Comparison of ENCODE assay signal across 22 cellular contexts in genomic region chr10:49015700-49016099, GRCh38.
DNase-seq lines count a peak whose midpoint lies in the region; ATAC-seq and TF ChIP-seq lines count a peak whose summit lies in the region.
"Had no signal": no experiment of that assay in that cellular context is flagged by ENCODE, and none has a peak within 500 bp of the region (broad histone marks: within the 10 kb centered on the region; RNA-seq: fewer than 3 reads in every experiment).

No MANE protein-coding gene starts in this region.

- H3K9ac ChIP-seq in IMR-90 (ENCODE audit: low read depth, low read length) (no peak overlapping the region), neuronal stem cell (ENCODE audit: low read depth, low read length, poor library complexity) (no peak overlapping the region)
- H3K9ac ChIP-seq: BLaER1 treated with 17β-estradiol and CSF1 and Interleukin-3, amounts not matched to agents 10 nM and 100 nM; GM23248 had no signal

- DNase-seq in IMR-90: no peak
- DNase-seq in ecto neural progenitor cell (ENCODE audit: low spot score): peak; percentile 18
- no peak for DNase-seq in neuronal stem cell (ENCODE audit: low spot score)
- peak; percentile 15 for DNase-seq in ureter (ENCODE audit: low spot score)
- DNase-seq in HEK293T (ENCODE audit: extremely low spot score): no peak
- no peak for DNase-seq in NK-92 treated with Interleukin-12 subunit alpha and Interleukin-12 subunit beta, amount 100 ng/mL, for 24 hours (lab: John Stamatoyannopoulos, UW)
- DNase-seq: 8988T; ACHN; AML-193; BE2C; Calu3; CD4-positive, alpha-beta memory T cell; COR-L47; DMS53; DMS79 treated with DMSO at 0.1 percent for 48 hours; GF-D8; GM23248; H7; HCEC 1CT had no signal

- H3K79me1 ChIP-seq in IMR-90 (ENCODE audit: low read depth in 1 of 2, low read length in 2 of 2): no peaks in the 10 kb centered on the region
- no peaks in the 10 kb centered on the region for H3K79me1 ChIP-seq in neuronal stem cell (ENCODE audit: low read depth, low read length)

- no peak for TF ChIP-seq POLR2A in IMR-90 (IDR thresholded peaks at IDR 0.05; ENCODE audit: low read depth, low read length)

- CTCF ChIA-PET in IMR-90 (lab: Yijun Ruan, JAX): interaction anchor here (0.7 kb wide), 1 partner anchor 377 kb away, joined by 5 read pairs; no protein-coding TSS in a partner anchor
- CTCF ChIA-PET in HEK293T (lab: Yijun Ruan, JAX): no interaction called here

- TF ChIP-seq CTCF in IMR-90 (conservative IDR thresholded peaks at IDR 0.05; ENCODE audit: low read depth, low read length): no peak

- 0 out of 2 replicates have a peak, but pooled peaks cover 4% of the 10 kb centered on the region for H3K9me1 ChIP-seq in IMR-90 (ENCODE audit: insufficient read depth, low read length)

- BruUV-seq in IMR-90 (replicated peaks; lab: Mats Ljungman, UMichigan): no TSS peak

- H3K4me1 ChIP-seq in IMR-90 (ENCODE audit: control insufficient read depth, insufficient read depth, low read length) (peaks cover 6% of the 10 kb centered on the region; the same call in 1 of the 2 replicates), neuronal stem cell (ENCODE audit: control insufficient read depth in 2 of 2, insufficient read depth in 1 of 2, low read depth in 1 of 2, low read length in 2 of 2) (peaks cover 0 to 5% of the 10 kb centered on the region in 2 donors)
- H3K4me1 ChIP-seq: A549, BE2C had no signal

- in situ Hi-C loops in IMR-90 (cut with MboI; ENCODE audit: low sequenced_read_pairs): no loop called here

- H3K4me3 ChIP-seq in IMR-90 (ENCODE audit: insufficient read depth, low read depth, low read length) (no peak overlapping the region), neuronal stem cell (ENCODE audit: low read length in 2 of 2) (no peak overlapping the region)
- H3K4me3 ChIP-seq: A549; BLaER1 treated with 17β-estradiol and CSF1 and Interleukin-3, amounts not matched to agents 10 nM and 100 nM; GM23248 had no signal

- H3K4me2 ChIP-seq in IMR-90 (ENCODE audit: low read depth, low read length) (no peak overlapping the region), neuronal stem cell (ENCODE audit: insufficient read depth, low read length, poor library complexity, severe bottlenecking) (no peak overlapping the region)
- H3K4me2 ChIP-seq: A549; BLaER1 treated with 17β-estradiol and CSF1 and Interleukin-3, amounts not matched to agents 10 nM and 100 nM had no signal

- intact Hi-C loops in IMR-90 (cut with micrococcal nuclease): no loop called here

- H3K14ac ChIP-seq in IMR-90 (replicated peaks; ENCODE audit: low read depth, low read length): no peak overlapping the region
- H3K14ac ChIP-seq in neuronal stem cell (ENCODE audit: low read length): no peak overlapping the region

- H4K20me1 ChIP-seq in IMR-90 (ENCODE audit: insufficient read depth, low read length): no peaks in the 10 kb centered on the region

- H2BK120ac ChIP-seq in IMR-90 (ENCODE audit: low read depth, low read length): no peak overlapping the region
- H2BK120ac ChIP-seq in neuronal stem cell (ENCODE audit: low read depth, low read length): no peak overlapping the region

- H2AK9ac ChIP-seq in IMR-90 (replicated peaks; ENCODE audit: low read depth, low read length, poor library complexity): peak overlapping the region; percentile 15

- H3K9me3 ChIP-seq in IMR-90 (ENCODE audit: control insufficient read depth, insufficient read depth, low read length) (no peaks in the 10 kb centered on the region), neuronal stem cell (replicated peaks in 1 of 2; ENCODE audit: control insufficient read depth in 2 of 2, insufficient read depth in 1 of 2, low read depth in 1 of 2, low read length in 2 of 2) (no peaks in the 10 kb centered on the region)
- H3K9me3 ChIP-seq: A549, BE2C had no signal

- H3K36me3 ChIP-seq in IMR-90 (ENCODE audit: control insufficient read depth, insufficient read depth, low read length): peaks cover 5% of the 10 kb centered on the region; the same call in 1 of the 2 replicates
- H3K36me3 ChIP-seq in neuronal stem cell (replicated peaks in 1 of 2; ENCODE audit: control insufficient read depth in 2 of 2, insufficient read depth in 2 of 2, low read length in 2 of 2): no peaks in the 10 kb centered on the region
- H3K36me3 ChIP-seq: BE2C; BLaER1 treated with 17β-estradiol and CSF1 and Interleukin-3, amounts not matched to agents 10 nM and 100 nM had no signal

- no peak overlapping the region for H2BK5ac ChIP-seq in IMR-90 (ENCODE audit: low read depth, low read length, poor library complexity, severe bottlenecking)
- no peak overlapping the region for H2BK5ac ChIP-seq in neuronal stem cell (ENCODE audit: low read length)

- H2BK20ac ChIP-seq in IMR-90 (ENCODE audit: low read depth, low read length): no peak overlapping the region

- ATAC-seq in IMR-90 (ENCODE audit: low read depth) (no peak), GM18498 (IDR thresholded peaks at IDR 0.05; ENCODE audit: unreplicated experiment) (no peak)
- ATAC-seq: A549 had no signal

- H2BK15ac ChIP-seq in IMR-90 (ENCODE audit: low read depth, low read length) (no peak overlapping the region), neuronal stem cell (ENCODE audit: low read length) (no peak overlapping the region)

- POLR2A ChIA-PET in IMR-90 (lab: Charles Lee; ENCODE audit: unreplicated experiment) (no interaction called here), HEK293T (lab: Yijun Ruan, JAX) (no interaction called here)

- no peak overlapping the region for H3K18ac ChIP-seq in IMR-90 (ENCODE audit: low read depth, low read length)
- peak overlapping the region; percentile 36 for H3K18ac ChIP-seq in neuronal stem cell (ENCODE audit: low read length)

- peaks cover 3% of the 10 kb centered on the region; the same call in 1 of the 2 replicates for H3K27me3 ChIP-seq in IMR-90 (ENCODE audit: control insufficient read depth, insufficient read depth, low read length)
- no peaks in the 10 kb centered on the region for H3K27me3 ChIP-seq in neuronal stem cell (ENCODE audit: control insufficient read depth in 3 of 3, insufficient read depth in 3 of 3, low read depth in 1 of 3, low read length in 3 of 3)
- H3K27me3 ChIP-seq: BE2C; BLaER1 treated with 17β-estradiol and CSF1 and Interleukin-3, amounts not matched to agents 10 nM and 100 nM had no signal

- H3K4ac ChIP-seq in IMR-90 (ENCODE audit: low read depth, low read length): no peak overlapping the region
- H3K4ac ChIP-seq in neuronal stem cell (ENCODE audit: low read length): no peak overlapping the region

- H3K23ac ChIP-seq in IMR-90 (ENCODE audit: low read depth, low read length) (no peak overlapping the region), neuronal stem cell (ENCODE audit: low read depth, low read length, poor library complexity) (no peak overlapping the region)

- H2AK5ac ChIP-seq in IMR-90 (ENCODE audit: low read depth, low read length) (no peak overlapping the region), neuronal stem cell (ENCODE audit: low read depth, low read length) (no peak overlapping the region)

- 97% methylated on average over 3 of the region's 4 CpGs; no CpG with 5 or more reads in 1 of the 2 experiments for WGBS in IMR-90 (ENCODE audit: extremely low coverage in 2 of 2, insufficient read length in 1 of 2), 2 experiments
- WGBS in neuronal stem cell (ENCODE audit: extremely low coverage in 2 of 2, insufficient read length in 2 of 2, insufficient replicate concordance in 1 of 2), 2 donors: no CpG with 5 or more reads among the region's 4 CpGs

- no peak for TF ChIP-seq RAD21 in IMR-90 (IDR thresholded peaks at IDR 0.05; ENCODE audit: low read length)

- no peak overlapping the region for H3K56ac ChIP-seq in IMR-90 (ENCODE audit: extremely low read depth, insufficient read depth, low read length)

- H4K5ac ChIP-seq in IMR-90 (ENCODE audit: low read depth, low read length): no peak overlapping the region

- dilution Hi-C loops in IMR-90 (cut with HindIII; ENCODE audit: low sequenced_read_pairs, unreplicated experiment): no loop called here

- H3K27ac ChIP-seq in IMR-90 (ENCODE audit: insufficient read depth, low read length): no peak overlapping the region
- no peak overlapping the region for H3K27ac ChIP-seq in neuronal stem cell (replicated peaks; ENCODE audit: low read length)
- H3K27ac ChIP-seq: A549; BLaER1 treated with 17β-estradiol and CSF1 and Interleukin-3, amounts not matched to agents 10 nM and 100 nM; GM23248 had no signal

- no peak overlapping the region for H2BK12ac ChIP-seq in neuronal stem cell (ENCODE audit: low read length)

- H2AFZ ChIP-seq in IMR-90 (replicated peaks; ENCODE audit: low read length, poor library complexity) (no peak overlapping the region), neuronal stem cell (ENCODE audit: low read length) (no peak overlapping the region)
- H2AFZ ChIP-seq: GM23248 had no signal

- H4K8ac ChIP-seq in IMR-90 (ENCODE audit: low read depth in 2 of 2, low read length in 2 of 2): no peak overlapping the region
- no peak overlapping the region for H4K8ac ChIP-seq in neuronal stem cell (ENCODE audit: low read depth, low read length)

- no peak overlapping the region for H4K91ac ChIP-seq in IMR-90 (ENCODE audit: insufficient read depth, low read depth, low read length)
- no peak overlapping the region for H4K91ac ChIP-seq in neuronal stem cell (ENCODE audit: low read depth, low read length, poor library complexity)

TF ChIP-seq in IMR-90, 13 proteins besides CTCF, POLR2A, EP300 and RAD21 (continues in another document):
- no peak for TF ChIP-seq SMC3 (IDR thresholded peaks at IDR 0.05; ENCODE audit: low read depth, low read length)
- TF ChIP-seq USF2 (IDR thresholded peaks at IDR 0.05; ENCODE audit: low read depth, low read length): no peak
- no peak for TF ChIP-seq BHLHE40 (IDR thresholded peaks at IDR 0.05; ENCODE audit: low read depth, low read length)
- no peak for TF ChIP-seq RCOR1 (IDR thresholded peaks at IDR 0.05; ENCODE audit: insufficient replicate concordance, low read length)

TF ChIP-seq in HEK293T, 16 proteins besides CTCF, POLR2A, EP300 and RAD21:
- TF ChIP-seq HDGF (IDR thresholded peaks at IDR 0.05; ENCODE audit: borderline replicate concordance) (no peak), FOXM1 (IDR thresholded peaks at IDR 0.05; ENCODE audit: borderline replicate concordance) (no peak), PKNOX1 (IDR thresholded peaks at IDR 0.05) (no peak), ARNT (IDR thresholded peaks at IDR 0.05) (no peak), FOXK2 (IDR thresholded peaks at IDR 0.05) (no peak)

Comparison
In these comparisons a context has a peak if more than half of its experiments do, and no peak if none do; other contexts are left out.
1. DNase-seq: peak in ecto neural progenitor cell (single experiment) and ureter (single experiment); none in IMR-90 (single experiment), neuronal stem cell (single experiment), HEK293T (single experiment) and NK-92 treated with Interleukin-12 subunit alpha and Interleukin-12 subunit beta, amount 100 ng/mL, for 24 hours (single experiment).